In the genomic region with DNA sequence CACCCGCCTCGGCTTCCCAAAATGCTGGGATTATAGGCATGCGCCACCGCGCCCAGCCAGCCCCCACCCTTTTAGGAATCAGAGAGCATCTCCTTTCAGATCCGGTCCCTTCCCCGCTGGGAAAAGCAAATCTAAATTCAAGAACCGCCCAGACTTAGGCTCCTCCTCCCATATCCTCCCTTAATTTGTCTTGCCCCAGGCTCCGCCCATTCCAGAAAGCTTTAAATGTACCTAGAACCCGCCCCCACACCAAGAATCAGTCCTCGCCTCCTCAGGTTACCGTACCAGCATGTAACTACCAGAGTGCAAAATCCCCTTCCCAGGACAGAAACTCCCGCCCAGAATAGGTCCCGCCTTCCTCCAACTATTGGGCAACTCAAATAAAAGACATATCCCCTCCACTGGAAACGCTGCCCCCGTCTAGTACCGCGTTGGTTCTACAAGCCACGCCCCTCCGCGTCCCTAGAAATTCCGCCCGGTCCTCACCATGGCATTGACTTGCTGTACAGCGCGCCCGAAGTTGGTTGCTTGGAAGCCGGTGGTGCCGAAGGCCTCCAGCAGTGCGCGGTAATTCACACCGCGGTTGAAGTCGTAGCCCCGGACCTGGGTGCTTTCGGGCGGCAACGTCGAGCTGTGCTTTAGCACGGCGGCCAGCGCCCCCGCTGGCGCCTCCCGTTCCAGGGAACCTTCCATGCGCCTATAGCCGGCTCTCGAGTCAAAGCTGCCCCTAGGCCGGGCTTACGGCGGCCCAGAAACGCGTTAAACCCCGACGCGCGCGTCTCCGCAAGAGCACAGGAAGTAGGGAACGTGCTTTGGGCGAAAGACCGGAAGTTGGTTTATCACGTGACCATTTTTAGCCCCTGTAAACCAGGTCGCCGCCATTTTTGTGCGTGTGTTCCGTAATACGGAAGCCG, we compare ENCODE assay signal across 8 cellular contexts. TPM values are rescaled to one million over a fixed set of nuclear protein-coding genes. Genes with fewer than 3 reads are reported as not detected.
A peak's percentile ranks its signal among the peaks of the same experiment; 100 is the strongest.
DNase-seq lines count a peak whose midpoint lies in the region; ATAC-seq and TF ChIP-seq lines count a peak whose summit lies in the region.

Gene DHPS, minus strand, starts transcription at position 807 of the 914 bp plus-strand sequence. Its CDS starts 114 bp downstream, at position 693.

- H3K4me1 ChIP-seq in osteoblast (ENCODE audit: insufficient read depth, low read length): no peaks in the 10 kb centered on the region
- peaks cover 0 to 12% of the 10 kb centered on the region in 2 donors for H3K4me1 ChIP-seq in thoracic aorta (ENCODE audit: control insufficient read depth in 1 of 2, low read depth in 2 of 2)

- ATAC-seq in HG02610 (IDR thresholded peaks at IDR 0.05; ENCODE audit: unreplicated experiment) (peak; percentile 60), thoracic aorta (ENCODE audit: insufficient number of reproducible peaks, low FRiP score, low read depth) (peak; percentile 95)

- peak within 1 kb of the TSS; percentile 84 for H2AFZ ChIP-seq in osteoblast (ENCODE audit: low read length)

- H3K4me3 Mint-ChIP-seq in activated naive CD8-positive, alpha-beta T cell: peak within 1 kb of the TSS; percentile 93
- peak within 1 kb of the TSS; percentile 94 for H3K4me3 Mint-ChIP-seq in glutamatergic neuron (ENCODE audit: unreplicated experiment)

- H3K79me2 ChIP-seq in osteoblast (ENCODE audit: insufficient read depth, low read length): peaks cover 12% of the 10 kb centered on the region

- no peaks in the 10 kb centered on the region for H3K27me3 ChIP-seq in osteoblast (ENCODE audit: insufficient read depth, low read length)
- H3K27me3 ChIP-seq in thoracic aorta (replicated peaks; ENCODE audit: insufficient read depth): no peaks in the 10 kb centered on the region

- H3K9me3 ChIP-seq in osteoblast (ENCODE audit: low read depth, low read length) (no peaks in the 10 kb centered on the region), thoracic aorta (no peaks in the 10 kb centered on the region)

- H3K27me3 Mint-ChIP-seq in activated naive CD8-positive, alpha-beta T cell: no peaks in the 10 kb centered on the region
- H3K27me3 Mint-ChIP-seq in glutamatergic neuron (ENCODE audit: unreplicated experiment): peaks cover 13% of the 10 kb centered on the region

- no peaks in the 10 kb centered on the region for H3K9me3 Mint-ChIP-seq in activated naive CD8-positive, alpha-beta T cell (ENCODE audit: low read depth)
- peaks cover 6% of the 10 kb centered on the region for H3K9me3 Mint-ChIP-seq in glutamatergic neuron (ENCODE audit: unreplicated experiment)

- DNase-seq in NCI-H1105 (lab: John Stamatoyannopoulos, UW): peak; percentile 96
- peak; percentile 95 for DNase-seq in SKM-1 treated with dmso at 0.1 percent for 144 hours (lab: John Stamatoyannopoulos, UW; ENCODE audit: unreplicated experiment)
- peak; percentile 83 for DNase-seq in glutamatergic neuron
- DNase-seq in osteoblast (ENCODE audit: insufficient read length, low spot score, missing footprints): peak; percentile 99
- DNase-seq in thoracic aorta (ENCODE audit: low spot score): peak; percentile 82

- H3K4me3 ChIP-seq in GM08714 (ENCODE audit: low read length) (peak within 1 kb of the TSS; percentile 86), osteoblast (ENCODE audit: insufficient read depth, low read length) (peak within 1 kb of the TSS; percentile 86), thoracic aorta (peak within 1 kb of the TSS; percentile 96)

- H3K27ac Mint-ChIP-seq in activated naive CD8-positive, alpha-beta T cell: peak within 1 kb of the TSS; percentile 90
- H3K27ac Mint-ChIP-seq in glutamatergic neuron (ENCODE audit: unreplicated experiment): peak within 1 kb of the TSS; percentile 64

- TF ChIP-seq CTCF in glutamatergic neuron (IDR thresholded peaks at IDR 0.05; ENCODE audit: partially characterized antibody, unreplicated experiment) (no peak), osteoblast (IDR thresholded peaks at IDR 0.05; ENCODE audit: extremely low read depth, low read depth, low read length) (no peak), thoracic aorta (IDR thresholded peaks at IDR 0.05) (no peak)

- peaks cover 25% of the 10 kb centered on the region for H3K4me1 Mint-ChIP-seq in activated naive CD8-positive, alpha-beta T cell (ENCODE audit: low read depth)
- no peaks in the 10 kb centered on the region for H3K4me1 Mint-ChIP-seq in glutamatergic neuron (ENCODE audit: low read depth, unreplicated experiment)

- H3K27ac ChIP-seq in osteoblast (ENCODE audit: low read depth, low read length) (peak within 1 kb of the TSS; percentile 90), thoracic aorta (peak within 1 kb of the TSS; percentile 93 to 98)

- peaks cover 5% of the 10 kb centered on the region for H3K36me3 Mint-ChIP-seq in activated naive CD8-positive, alpha-beta T cell
- H3K36me3 Mint-ChIP-seq in glutamatergic neuron (ENCODE audit: unreplicated experiment): peaks cover 3% of the 10 kb centered on the region

- H3K4me2 ChIP-seq in osteoblast (ENCODE audit: insufficient read depth, low read length): peak within 1 kb of the TSS; percentile 90

- peaks cover 14% of the 10 kb centered on the region for H4K20me1 ChIP-seq in osteoblast (ENCODE audit: insufficient read depth, low read length)

- H3K36me3 ChIP-seq in osteoblast (ENCODE audit: insufficient read depth, low read length) (peaks cover 27% of the 10 kb centered on the region), thoracic aorta (peaks cover 33% of the 10 kb centered on the region)

RNA-seq across cellular contexts. Expression of gene DHPS, which starts in this region (rescaled TPM):
- total RNA-seq in glutamatergic neuron (ENCODE audit: unreplicated experiment): 116 TPM
- 50.4 and 52.5 TPM in 2 replicates for total RNA-seq in osteoblast
- 100 to 1,000 TPM; 101 to 114 TPM for total RNA-seq in thoracic aorta

Comparison
In these comparisons a context has a peak if more than half of its experiments do, and no peak if none do; other contexts are left out.
1. Peak in every context shown above with its lines: DNase-seq, ATAC-seq, H3K4me3 ChIP-seq and H3K27ac ChIP-seq.